35 cellular contexts compared by ENCODE assay signal in genomic region chr14:72215080-72215479, GRCh38.
"Had no signal": no experiment of that assay in that cellular context is flagged by ENCODE, and none has a peak within 500 bp of the region (broad histone marks: within the 10 kb centered on the region; RNA-seq: fewer than 3 reads in every experiment).

No MANE protein-coding gene starts in this region.

- H3K36me3 ChIP-seq: MG63 had no signal

- H3K4me3 ChIP-seq: MG63 had no signal

- H3K27ac ChIP-seq: KMS-11 had no signal

- DNase-seq: Karpas-422, Kasumi-1, KG1, MG63, MM.1S, MV-4-11, NCI-H1048, NCI-H1092, NCI-H1092 treated with DMSO at 0.1 percent for 48 hours, NCI-H1105, NCI-H1105 treated with DMSO at 0.1 percent for 48 hours, NCI-H1417, NCI-H1417 treated with DMSO at 0.1 percent for 48 hours, NCI-H1436, NCI-H1436 treated with DMSO at 0.1 percent for 48 hours, NCI-H146, NCI-H1694, NCI-H1694 treated with DMSO at 0.1 percent for 48 hours, NCI-H187, NCI-H187 treated with DMSO at 0.1 percent for 48 hours, NCI-H1930, NCI-H2029, NCI-H2029 treated with DMSO at 0.1 percent for 48 hours, NCI-H2081, NCI-H2081 treated with DMSO at 0.1 percent for 48 hours, NCI-H2107, NCI-H2171, NCI-H2171 treated with DMSO at 0.1 percent for 48 hours, NCI-H2227 treated with DMSO at 0.1 percent for 48 hours, NCI-H226, NCI-H345, NCI-H446, NCI-H446 treated with DMSO at 0.1 percent for 48 hours, NCI-H510A had no signal

- H3K9me3 ChIP-seq: MG63 had no signal

- H3K27me3 ChIP-seq: MG63 had no signal
